ENCODE assay signal across 21 cellular contexts in genomic region chr3:128505771-128506170, GRCh38.
DNase-seq lines count a peak whose midpoint lies in the region; ATAC-seq and TF ChIP-seq lines count a peak whose summit lies in the region.
"Had no signal": no experiment of that assay in that cellular context is flagged by ENCODE, and none has a peak within 500 bp of the region (broad histone marks: within the 10 kb centered on the region; RNA-seq: fewer than 3 reads in every experiment).

No MANE protein-coding gene starts in this region.

- H3K9me3 ChIP-seq in HEK293 (ENCODE audit: control insufficient read depth, insufficient read depth, low read depth, low read length): no peaks in the 10 kb centered on the region
- H3K9me3 ChIP-seq: heart right ventricle, thyroid gland had no signal

- H3K4me1 ChIP-seq in HEK293 (ENCODE audit: control insufficient read depth, insufficient read depth, low read length): no peaks in the 10 kb centered on the region
- H3K4me1 ChIP-seq: heart right ventricle, left lung, thyroid gland had no signal

- ATAC-seq in GM21619 (IDR thresholded peaks at IDR 0.05; ENCODE audit: unreplicated experiment): no peak
- ATAC-seq in HG02884 (IDR thresholded peaks at IDR 0.05; ENCODE audit: unreplicated experiment): no peak
- ATAC-seq: activated CD4-positive, CD25-positive, alpha-beta regulatory T cell treated with anti-CD3 and anti-CD28 coated beads, Interleukin-2, amount 50 U/mL, for 24 hours; heart right ventricle; left lung; natural killer cell had no signal

- no peak for TF ChIP-seq CTCF in HEK293 (tag by site-specific recombination; IDR thresholded peaks at IDR 0.05)

- CTCF ChIA-PET in HEK293 (lab: Yijun Ruan, JAX): interaction anchor here (0.9 kb wide), 1 partner anchor 329 kb away, joined by 5 read pairs; no protein-coding TSS in a partner anchor

- DNase-seq in CMK (ENCODE audit: low read depth) (peak; percentile 54), NCI-H226 (peak; percentile 12), erythroblast (lab: John Stamatoyannopoulos, UW) (peak; percentile 25 to 26), NCI-H2029 treated with DMSO at 0.1 percent for 48 hours (lab: John Stamatoyannopoulos, UW) (no peak), AML-193 (lab: John Stamatoyannopoulos, UW) (no peak)
- DNase-seq: anterior cingulate cortex; CD8-positive, alpha-beta memory T cell; DMS79 treated with DMSO at 0.1 percent for 48 hours; heart right ventricle; left lung; natural killer cell; NCI-H526; stimulated activated CD4-positive, alpha-beta T cell treated with anti-CD3 and anti-CD28 coated beads, Interleukin-4, amount 100 ng/mL, for 24 hours; T1000; thyroid gland had no signal

- H3K36me3 ChIP-seq in HEK293 (ENCODE audit: control insufficient read depth in 2 of 2, insufficient read depth in 1 of 2, low read length in 2 of 2): no peaks in the 10 kb centered on the region
- H3K36me3 ChIP-seq: cardiac muscle cell, heart right ventricle, left lung, thyroid gland had no signal

- H3K27ac ChIP-seq in HEK293 (ENCODE audit: extremely low read depth, low read depth, low read length): no peak overlapping the region
- H3K27ac ChIP-seq: cardiac muscle cell, heart right ventricle, KMS-11, left lung, thyroid gland had no signal

- POLR2A ChIA-PET in HEK293 (lab: Yijun Ruan, JAX): no interaction called here

- TF ChIP-seq POLR2A in erythroblast (IDR thresholded peaks at IDR 0.05; ENCODE audit: low read length): peak; percentile 12

- H3K4me3 ChIP-seq in HEK293 (ENCODE audit: low read depth, low read length): no peak overlapping the region
- H3K4me3 ChIP-seq: cardiac muscle cell, heart right ventricle, left lung, thyroid gland had no signal

TF ChIP-seq in HEK293, 187 proteins besides CTCF, POLR2A, EP300 and RAD21:
- TF ChIP-seq SETDB1 (IDR thresholded peaks at IDR 0.05; ENCODE audit: insufficient read length, low read length) (peak; percentile 30), ZNF221 (tag by site-specific recombination; IDR thresholded peaks at IDR 0.05; ENCODE audit: borderline replicate concordance) (no peak)

Comparison
In these comparisons a context has a peak if more than half of its experiments do, and no peak if none do; other contexts are left out.
1. DNase-seq: peak in CMK (single experiment), NCI-H226 (single experiment) and erythroblast (2 of 2); none in NCI-H2029 treated with DMSO at 0.1 percent for 48 hours (single experiment) and AML-193 (0 of 2).